In the genomic region with DNA sequence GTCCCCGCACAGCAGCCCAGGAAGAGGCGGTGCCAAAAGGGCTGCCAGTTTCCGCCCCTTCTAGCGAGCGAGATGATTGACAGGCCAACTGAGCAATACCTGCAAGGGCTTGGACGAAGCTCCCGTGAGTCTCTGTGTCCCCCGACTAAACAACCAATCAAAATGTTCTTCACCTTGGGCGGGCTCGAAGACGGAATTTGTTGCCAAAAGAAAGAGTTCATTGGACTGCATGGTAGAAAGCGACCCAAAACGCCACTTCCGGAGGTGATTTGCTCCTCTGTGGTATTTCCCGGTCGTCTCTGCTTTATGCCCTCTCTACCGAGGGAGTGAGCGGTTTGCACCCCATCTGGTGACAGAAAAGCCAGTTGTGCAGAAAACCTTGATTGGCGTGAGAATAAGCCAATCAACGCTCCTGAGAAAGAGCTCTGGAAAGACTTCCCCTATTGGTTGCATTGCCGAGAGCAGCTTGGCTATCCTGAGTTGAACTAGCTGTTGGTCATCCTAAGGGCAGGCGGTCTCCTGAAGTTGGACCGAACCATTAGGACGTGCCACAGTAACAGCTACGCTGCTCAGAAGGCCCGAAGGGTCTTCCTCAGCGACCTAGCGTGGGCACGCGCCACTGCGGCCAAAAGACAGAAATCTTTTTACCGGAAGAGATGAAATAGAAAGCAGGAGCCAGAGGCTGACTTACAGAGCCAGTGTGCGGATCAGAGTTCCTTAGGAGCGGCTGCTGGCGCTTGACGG, we compare ENCODE assay signal across 1 cellular context.
TF ChIP-seq lines count a peak whose summit lies in the region.

No MANE protein-coding gene starts in this region.

TF ChIP-seq in HepG2, 621 proteins besides CTCF, POLR2A, EP300 and RAD21 (continued from another document and continues in another):
- TF ChIP-seq, protein P1, sequence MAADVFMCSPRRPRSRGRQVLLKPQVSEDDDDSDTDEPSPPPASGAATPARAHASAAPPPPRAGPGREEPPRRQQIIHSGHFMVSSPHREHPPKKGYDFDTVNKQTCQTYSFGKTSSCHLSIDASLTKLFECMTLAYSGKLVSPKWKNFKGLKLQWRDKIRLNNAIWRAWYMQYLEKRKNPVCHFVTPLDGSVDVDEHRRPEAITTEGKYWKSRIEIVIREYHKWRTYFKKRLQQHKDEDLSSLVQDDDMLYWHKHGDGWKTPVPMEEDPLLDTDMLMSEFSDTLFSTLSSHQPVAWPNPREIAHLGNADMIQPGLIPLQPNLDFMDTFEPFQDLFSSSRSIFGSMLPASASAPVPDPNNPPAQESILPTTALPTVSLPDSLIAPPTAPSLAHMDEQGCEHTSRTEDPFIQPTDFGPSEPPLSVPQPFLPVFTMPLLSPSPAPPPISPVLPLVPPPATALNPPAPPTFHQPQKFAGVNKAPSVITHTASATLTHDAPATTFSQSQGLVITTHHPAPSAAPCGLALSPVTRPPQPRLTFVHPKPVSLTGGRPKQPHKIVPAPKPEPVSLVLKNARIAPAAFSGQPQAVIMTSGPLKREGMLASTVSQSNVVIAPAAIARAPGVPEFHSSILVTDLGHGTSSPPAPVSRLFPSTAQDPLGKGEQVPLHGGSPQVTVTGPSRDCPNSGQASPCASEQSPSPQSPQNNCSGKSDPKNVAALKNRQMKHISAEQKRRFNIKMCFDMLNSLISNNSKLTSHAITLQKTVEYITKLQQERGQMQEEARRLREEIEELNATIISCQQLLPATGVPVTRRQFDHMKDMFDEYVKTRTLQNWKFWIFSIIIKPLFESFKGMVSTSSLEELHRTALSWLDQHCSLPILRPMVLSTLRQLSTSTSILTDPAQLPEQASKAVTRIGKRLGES (CRISPR knock-in tag; IDR thresholded peaks at IDR 0.05; ENCODE audit: borderline replicate concordance) = no peak
- TF ChIP-seq ZNF362 (CRISPR knock-in tag; IDR thresholded peaks at IDR 0.05; ENCODE audit: borderline replicate concordance) = no peak
- TF ChIP-seq MAF1 (CRISPR knock-in tag; IDR thresholded peaks at IDR 0.05; ENCODE audit: borderline replicate concordance) = no peak
- no peak for TF ChIP-seq TBX2 (CRISPR knock-in tag; IDR thresholded peaks at IDR 0.05; ENCODE audit: borderline replicate concordance)
- peak; percentile 59; the same call in 1 of the 2 replicates for TF ChIP-seq KLF9 (CRISPR knock-in tag; IDR thresholded peaks at IDR 0.05; ENCODE audit: low read depth)
- TF ChIP-seq LCORL (IDR thresholded peaks at IDR 0.05) = no peak
- no peak for TF ChIP-seq LCORL (CRISPR knock-in tag; IDR thresholded peaks at IDR 0.05)
- TF ChIP-seq NFYC (CRISPR knock-in tag; IDR thresholded peaks at IDR 0.05) = peak; percentile 95
- TF ChIP-seq ZNF678 (CRISPR knock-in tag; IDR thresholded peaks at IDR 0.05) = no peak
- no peak for TF ChIP-seq THAP7 (CRISPR knock-in tag; IDR thresholded peaks at IDR 0.05)
- TF ChIP-seq ZNF142 (CRISPR knock-in tag; IDR thresholded peaks at IDR 0.05) = no peak
- no peak for TF ChIP-seq RCOR2 (CRISPR knock-in tag; IDR thresholded peaks at IDR 0.05)
- TF ChIP-seq, protein P2, sequence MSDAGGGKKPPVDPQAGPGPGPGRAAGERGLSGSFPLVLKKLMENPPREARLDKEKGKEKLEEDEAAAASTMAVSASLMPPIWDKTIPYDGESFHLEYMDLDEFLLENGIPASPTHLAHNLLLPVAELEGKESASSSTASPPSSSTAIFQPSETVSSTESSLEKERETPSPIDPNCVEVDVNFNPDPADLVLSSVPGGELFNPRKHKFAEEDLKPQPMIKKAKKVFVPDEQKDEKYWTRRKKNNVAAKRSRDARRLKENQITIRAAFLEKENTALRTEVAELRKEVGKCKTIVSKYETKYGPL (CRISPR knock-in tag; IDR thresholded peaks at IDR 0.05) = no peak
- no peak for TF ChIP-seq MAFG (CRISPR knock-in tag; IDR thresholded peaks at IDR 0.05)
- no peak for TF ChIP-seq ZNF781 (CRISPR knock-in tag; IDR thresholded peaks at IDR 0.05; ENCODE audit: borderline replicate concordance, not compliant biosample characterization)
- peak; percentile 91 for TF ChIP-seq TFDP2 (CRISPR knock-in tag; IDR thresholded peaks at IDR 0.05)
- TF ChIP-seq XRCC5 (optimal IDR thresholded peaks at IDR 0.05; ENCODE audit: low read length) = peak; percentile 30
- TF ChIP-seq AKAP8 (CRISPR knock-in tag; IDR thresholded peaks at IDR 0.05) = no peak
- peak; percentile 88 for TF ChIP-seq PHF8 (CRISPR knock-in tag; IDR thresholded peaks at IDR 0.05)
- TF ChIP-seq ZNF12 (CRISPR knock-in tag; IDR thresholded peaks at IDR 0.05) = peak; percentile 46; the same call in 1 of the 2 replicates
- no peak for TF ChIP-seq MTERF4 (CRISPR knock-in tag; IDR thresholded peaks at IDR 0.05)
- TF ChIP-seq, protein P3, sequence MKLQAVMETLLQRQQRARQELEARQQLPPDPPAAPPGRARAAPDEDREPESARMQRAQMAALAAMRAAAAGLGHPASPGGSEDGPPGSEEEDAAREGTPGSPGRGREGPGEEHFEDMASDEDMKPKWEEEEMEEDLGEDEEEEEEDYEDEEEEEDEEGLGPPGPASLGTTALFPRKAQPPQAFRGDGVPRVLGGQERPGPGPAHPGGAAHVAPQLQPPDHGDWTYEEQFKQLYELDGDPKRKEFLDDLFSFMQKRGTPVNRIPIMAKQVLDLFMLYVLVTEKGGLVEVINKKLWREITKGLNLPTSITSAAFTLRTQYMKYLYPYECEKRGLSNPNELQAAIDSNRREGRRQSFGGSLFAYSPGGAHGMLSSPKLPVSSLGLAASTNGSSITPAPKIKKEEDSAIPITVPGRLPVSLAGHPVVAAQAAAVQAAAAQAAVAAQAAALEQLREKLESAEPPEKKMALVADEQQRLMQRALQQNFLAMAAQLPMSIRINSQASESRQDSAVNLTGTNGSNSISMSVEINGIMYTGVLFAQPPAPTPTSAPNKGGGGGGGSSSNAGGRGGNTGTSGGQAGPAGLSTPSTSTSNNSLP (IDR thresholded peaks at IDR 0.05; ENCODE audit: low read depth, low read length) = no peak; the same call in 1 of the 2 replicates
- TF ChIP-seq, protein P4, sequence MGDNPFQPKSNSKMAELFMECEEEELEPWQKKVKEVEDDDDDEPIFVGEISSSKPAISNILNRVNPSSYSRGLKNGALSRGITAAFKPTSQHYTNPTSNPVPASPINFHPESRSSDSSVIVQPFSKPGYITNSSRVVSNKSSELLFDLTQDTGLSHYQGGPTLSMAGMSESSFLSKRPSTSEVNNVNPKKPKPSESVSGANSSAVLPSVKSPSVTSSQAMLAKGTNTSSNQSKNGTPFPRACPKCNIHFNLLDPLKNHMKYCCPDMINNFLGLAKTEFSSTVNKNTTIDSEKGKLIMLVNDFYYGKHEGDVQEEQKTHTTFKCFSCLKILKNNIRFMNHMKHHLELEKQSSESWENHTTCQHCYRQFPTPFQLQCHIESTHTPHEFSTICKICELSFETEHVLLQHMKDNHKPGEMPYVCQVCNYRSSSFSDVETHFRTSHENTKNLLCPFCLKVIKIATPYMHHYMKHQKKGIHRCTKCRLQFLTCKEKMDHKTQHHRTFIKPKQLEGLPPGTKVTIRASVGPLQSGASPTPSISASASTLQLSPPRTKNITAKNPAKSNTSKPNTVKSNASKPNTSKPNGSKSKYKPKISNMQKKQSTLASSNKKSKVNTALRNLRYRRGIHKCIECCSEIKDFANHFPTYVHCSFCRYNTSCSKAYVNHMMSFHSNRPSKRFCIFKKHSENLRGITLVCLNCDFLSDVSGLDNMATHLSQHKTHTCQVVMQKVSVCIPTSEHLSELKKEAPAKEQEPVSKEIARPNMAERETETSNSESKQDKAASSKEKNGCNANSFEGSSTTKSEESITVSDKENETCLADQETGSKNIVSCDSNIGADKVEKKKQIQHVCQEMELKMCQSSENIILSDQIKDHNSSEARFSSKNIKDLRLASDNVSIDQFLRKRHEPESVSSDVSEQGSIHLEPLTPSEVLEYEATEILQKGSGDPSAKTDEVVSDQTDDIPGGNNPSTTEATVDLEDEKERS (CRISPR knock-in tag; IDR thresholded peaks at IDR 0.05) = 0 out of 2 replicates have a peak, but pooled peaks have one; percentile 16
- TF ChIP-seq ZNF800 (CRISPR knock-in tag; IDR thresholded peaks at IDR 0.05) = no peak; the same call in 1 of the 2 replicates
- no peak for TF ChIP-seq JUND (CRISPR knock-in tag; IDR thresholded peaks at IDR 0.05)
- TF ChIP-seq, protein P5, sequence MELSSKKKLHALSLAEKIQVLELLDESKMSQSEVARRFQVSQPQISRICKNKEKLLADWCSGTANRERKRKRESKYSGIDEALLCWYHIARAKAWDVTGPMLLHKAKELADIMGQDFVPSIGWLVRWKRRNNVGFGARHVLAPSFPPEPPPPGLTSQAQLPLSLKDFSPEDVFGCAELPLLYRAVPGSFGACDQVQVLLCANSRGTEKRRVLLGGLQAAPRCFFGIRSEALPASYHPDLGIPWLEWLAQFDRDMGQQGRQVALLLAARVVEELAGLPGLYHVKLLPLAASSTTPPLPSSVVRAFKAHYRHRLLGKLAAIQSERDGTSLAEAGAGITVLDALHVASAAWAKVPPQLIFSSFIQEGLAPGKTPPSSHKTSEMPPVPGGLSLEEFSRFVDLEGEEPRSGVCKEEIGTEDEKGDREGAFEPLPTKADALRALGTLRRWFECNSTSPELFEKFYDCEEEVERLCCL (CRISPR knock-in tag; IDR thresholded peaks at IDR 0.05; ENCODE audit: borderline replicate concordance) = no peak
- no peak for TF ChIP-seq SMARCE1 (IDR thresholded peaks at IDR 0.05; ENCODE audit: borderline replicate concordance)
- TF ChIP-seq POGZ (CRISPR knock-in tag; IDR thresholded peaks at IDR 0.05) = peak; percentile 73
